ENCODE assay signal across 8 cellular contexts in genomic region chr3:133662256-133662773, GRCh38. TPM values are rescaled to one million over a fixed set of nuclear protein-coding genes. Genes with fewer than 3 reads are reported as not detected.
DNase-seq lines count a peak whose midpoint lies in the region; ATAC-seq and TF ChIP-seq lines count a peak whose summit lies in the region.

No MANE protein-coding gene starts in this region.

- peaks cover 20% of the 10 kb centered on the region; the same call in 2 of the 3 replicates for H3K36me3 Mint-ChIP-seq in GM23338 (ENCODE audit: low read depth)
- H3K36me3 Mint-ChIP-seq in T-helper 2 cell treated with Interferon-gamma antibody and Interleukin-4, amounts not matched to agents 5 μg/mL and 100 μg/mL, for 36 hours (ENCODE audit: low read depth) = peaks cover 28% of the 10 kb centered on the region

- H3K4me3 ChIP-seq in GM23338 (peak overlapping the region; percentile 97), epithelial cell of proximal tubule (ENCODE audit: low read depth, low read length) (peak overlapping the region; percentile 97), muscle layer of colon (ENCODE audit: low read depth in 1 of 2, low read length in 2 of 2) (peak overlapping the region; percentile 90 to 99), urinary bladder (ENCODE audit: low read depth, low read length) (peak overlapping the region; percentile 93)

- ATAC-seq in GM23338 = peak; percentile 26

- peak overlapping the region; percentile 82 for H3K9ac ChIP-seq in muscle layer of colon (ENCODE audit: low read length)

- no peaks in the 10 kb centered on the region for H3F3A ChIP-seq in GM23338 (replicated peaks; ENCODE audit: low read depth)

- H3K4me1 ChIP-seq in GM23338 (ENCODE audit: insufficient read depth) (peaks cover 17% of the 10 kb centered on the region; the same call in 1 of the 2 replicates), muscle layer of colon (ENCODE audit: insufficient read depth, low read length) (peaks cover 13% of the 10 kb centered on the region), urinary bladder (ENCODE audit: insufficient read depth) (no peaks in the 10 kb centered on the region)

- H3K27me3 ChIP-seq in GM23338 (ENCODE audit: insufficient read depth) = no peaks in the 10 kb centered on the region
- no peaks in the 10 kb centered on the region for H3K27me3 ChIP-seq in muscle layer of colon (ENCODE audit: control insufficient read depth in 1 of 2, insufficient read depth in 2 of 2, low read length in 2 of 2)

- H4K20me1 ChIP-seq in GM23338 (replicated peaks; ENCODE audit: insufficient read depth) = peaks cover 9% of the 10 kb centered on the region; the same call in 1 of the 2 replicates

- H2AFZ ChIP-seq in GM23338 = peak overlapping the region; percentile 83

- no peaks in the 10 kb centered on the region for H3K9me2 ChIP-seq in GM23338 (ENCODE audit: insufficient read depth)

- peak; percentile 31 for DNase-seq in SIG-M5 treated with dmso at 0.1 percent for 504 hours (lab: John Stamatoyannopoulos, UW; ENCODE audit: unreplicated experiment)
- no peak for DNase-seq in SIG-M5 (lab: John Stamatoyannopoulos, UW)
- DNase-seq in GM23338 (ENCODE audit: low spot score) = peak; percentile 37
- peak; percentile 30 for DNase-seq in LoVo (ENCODE audit: low spot score)
- peak; percentile 39 for DNase-seq in T-helper 2 cell treated with Interferon-gamma antibody and Interleukin-4, amounts not matched to agents 5 μg/mL and 100 μg/mL, for 36 hours (ENCODE audit: low spot score)
- DNase-seq in epithelial cell of proximal tubule (ENCODE audit: low read depth) = no peak

- peaks cover 30% of the 10 kb centered on the region for H3K79me2 ChIP-seq in GM23338 (replicated peaks; ENCODE audit: insufficient read depth)

- H3K9me3 ChIP-seq in muscle layer of colon (ENCODE audit: low read length) = no peaks in the 10 kb centered on the region

- peaks cover 17% of the 10 kb centered on the region for H3K4me1 Mint-ChIP-seq in GM23338
- H3K4me1 Mint-ChIP-seq in T-helper 2 cell treated with Interferon-gamma antibody and Interleukin-4, amounts not matched to agents 5 μg/mL and 100 μg/mL, for 36 hours (ENCODE audit: low read depth) = peaks cover 30% of the 10 kb centered on the region

- WGBS in urinary bladder = 24% methylated on average over 10 of the region's 10 CpGs

- TF ChIP-seq CTCF in GM23338 (conservative IDR thresholded peaks at IDR 0.05; ENCODE audit: low read depth in 2 of 2) = peak; percentile 13 to 24; a peak in 1 of 4 replicates
- TF ChIP-seq CTCF in epithelial cell of proximal tubule (conservative IDR thresholded peaks at IDR 0.05; ENCODE audit: low read depth, low read length) = peak; percentile 42

- peak overlapping the region; percentile 95 for H3K27ac Mint-ChIP-seq in GM23338
- peak overlapping the region; percentile 97 for H3K27ac Mint-ChIP-seq in T-helper 2 cell treated with Interferon-gamma antibody and Interleukin-4, amounts not matched to agents 5 μg/mL and 100 μg/mL, for 36 hours

- H3K4me2 ChIP-seq in GM23338 = peak overlapping the region; percentile 96

- peaks cover 8% of the 10 kb centered on the region for H3K36me3 ChIP-seq in GM23338 (ENCODE audit: insufficient read depth)
- peaks cover 11% of the 10 kb centered on the region for H3K36me3 ChIP-seq in muscle layer of colon (ENCODE audit: insufficient read depth, low read length)
- no peaks in the 10 kb centered on the region for H3K36me3 ChIP-seq in urinary bladder (ENCODE audit: insufficient read depth)

- peaks cover 2% of the 10 kb centered on the region for H3K27me3 Mint-ChIP-seq in GM23338 (ENCODE audit: insufficient read depth, low read depth, poor library complexity)
- H3K27me3 Mint-ChIP-seq in T-helper 2 cell treated with Interferon-gamma antibody and Interleukin-4, amounts not matched to agents 5 μg/mL and 100 μg/mL, for 36 hours (ENCODE audit: low read depth) = no peaks in the 10 kb centered on the region

- no peaks in the 10 kb centered on the region for H3K9me3 Mint-ChIP-seq in GM23338
- H3K9me3 Mint-ChIP-seq in T-helper 2 cell treated with Interferon-gamma antibody and Interleukin-4, amounts not matched to agents 5 μg/mL and 100 μg/mL, for 36 hours = no peaks in the 10 kb centered on the region

- H3K4me3 Mint-ChIP-seq in GM23338 = peak overlapping the region; percentile 97
- peak overlapping the region; percentile 98 for H3K4me3 Mint-ChIP-seq in T-helper 2 cell treated with Interferon-gamma antibody and Interleukin-4, amounts not matched to agents 5 μg/mL and 100 μg/mL, for 36 hours

- H3K27ac ChIP-seq in GM23338 (ENCODE audit: low read depth) (peak overlapping the region; percentile 78; the same call in 1 of the 2 replicates), muscle layer of colon (ENCODE audit: low read depth, low read length) (peak overlapping the region; percentile 87), urinary bladder (ENCODE audit: low read depth) (peak overlapping the region; percentile 72)

TF ChIP-seq in GM23338, 12 proteins besides CTCF, POLR2A, EP300 and RAD21:
- TF ChIP-seq EZH2phosphoT487 (IDR thresholded peaks at IDR 0.05; ENCODE audit: unreplicated experiment) = no peak
- no peak for TF ChIP-seq CREB1 (CRISPR knock-in tag; IDR thresholded peaks at IDR 0.05; ENCODE audit: low read depth)
- TF ChIP-seq ZNF114 (CRISPR knock-in tag; IDR thresholded peaks at IDR 0.05) = no peak
- no peak for TF ChIP-seq STAT1 (IDR thresholded peaks at IDR 0.05; ENCODE audit: unreplicated experiment)
- TF ChIP-seq, protein P1, sequence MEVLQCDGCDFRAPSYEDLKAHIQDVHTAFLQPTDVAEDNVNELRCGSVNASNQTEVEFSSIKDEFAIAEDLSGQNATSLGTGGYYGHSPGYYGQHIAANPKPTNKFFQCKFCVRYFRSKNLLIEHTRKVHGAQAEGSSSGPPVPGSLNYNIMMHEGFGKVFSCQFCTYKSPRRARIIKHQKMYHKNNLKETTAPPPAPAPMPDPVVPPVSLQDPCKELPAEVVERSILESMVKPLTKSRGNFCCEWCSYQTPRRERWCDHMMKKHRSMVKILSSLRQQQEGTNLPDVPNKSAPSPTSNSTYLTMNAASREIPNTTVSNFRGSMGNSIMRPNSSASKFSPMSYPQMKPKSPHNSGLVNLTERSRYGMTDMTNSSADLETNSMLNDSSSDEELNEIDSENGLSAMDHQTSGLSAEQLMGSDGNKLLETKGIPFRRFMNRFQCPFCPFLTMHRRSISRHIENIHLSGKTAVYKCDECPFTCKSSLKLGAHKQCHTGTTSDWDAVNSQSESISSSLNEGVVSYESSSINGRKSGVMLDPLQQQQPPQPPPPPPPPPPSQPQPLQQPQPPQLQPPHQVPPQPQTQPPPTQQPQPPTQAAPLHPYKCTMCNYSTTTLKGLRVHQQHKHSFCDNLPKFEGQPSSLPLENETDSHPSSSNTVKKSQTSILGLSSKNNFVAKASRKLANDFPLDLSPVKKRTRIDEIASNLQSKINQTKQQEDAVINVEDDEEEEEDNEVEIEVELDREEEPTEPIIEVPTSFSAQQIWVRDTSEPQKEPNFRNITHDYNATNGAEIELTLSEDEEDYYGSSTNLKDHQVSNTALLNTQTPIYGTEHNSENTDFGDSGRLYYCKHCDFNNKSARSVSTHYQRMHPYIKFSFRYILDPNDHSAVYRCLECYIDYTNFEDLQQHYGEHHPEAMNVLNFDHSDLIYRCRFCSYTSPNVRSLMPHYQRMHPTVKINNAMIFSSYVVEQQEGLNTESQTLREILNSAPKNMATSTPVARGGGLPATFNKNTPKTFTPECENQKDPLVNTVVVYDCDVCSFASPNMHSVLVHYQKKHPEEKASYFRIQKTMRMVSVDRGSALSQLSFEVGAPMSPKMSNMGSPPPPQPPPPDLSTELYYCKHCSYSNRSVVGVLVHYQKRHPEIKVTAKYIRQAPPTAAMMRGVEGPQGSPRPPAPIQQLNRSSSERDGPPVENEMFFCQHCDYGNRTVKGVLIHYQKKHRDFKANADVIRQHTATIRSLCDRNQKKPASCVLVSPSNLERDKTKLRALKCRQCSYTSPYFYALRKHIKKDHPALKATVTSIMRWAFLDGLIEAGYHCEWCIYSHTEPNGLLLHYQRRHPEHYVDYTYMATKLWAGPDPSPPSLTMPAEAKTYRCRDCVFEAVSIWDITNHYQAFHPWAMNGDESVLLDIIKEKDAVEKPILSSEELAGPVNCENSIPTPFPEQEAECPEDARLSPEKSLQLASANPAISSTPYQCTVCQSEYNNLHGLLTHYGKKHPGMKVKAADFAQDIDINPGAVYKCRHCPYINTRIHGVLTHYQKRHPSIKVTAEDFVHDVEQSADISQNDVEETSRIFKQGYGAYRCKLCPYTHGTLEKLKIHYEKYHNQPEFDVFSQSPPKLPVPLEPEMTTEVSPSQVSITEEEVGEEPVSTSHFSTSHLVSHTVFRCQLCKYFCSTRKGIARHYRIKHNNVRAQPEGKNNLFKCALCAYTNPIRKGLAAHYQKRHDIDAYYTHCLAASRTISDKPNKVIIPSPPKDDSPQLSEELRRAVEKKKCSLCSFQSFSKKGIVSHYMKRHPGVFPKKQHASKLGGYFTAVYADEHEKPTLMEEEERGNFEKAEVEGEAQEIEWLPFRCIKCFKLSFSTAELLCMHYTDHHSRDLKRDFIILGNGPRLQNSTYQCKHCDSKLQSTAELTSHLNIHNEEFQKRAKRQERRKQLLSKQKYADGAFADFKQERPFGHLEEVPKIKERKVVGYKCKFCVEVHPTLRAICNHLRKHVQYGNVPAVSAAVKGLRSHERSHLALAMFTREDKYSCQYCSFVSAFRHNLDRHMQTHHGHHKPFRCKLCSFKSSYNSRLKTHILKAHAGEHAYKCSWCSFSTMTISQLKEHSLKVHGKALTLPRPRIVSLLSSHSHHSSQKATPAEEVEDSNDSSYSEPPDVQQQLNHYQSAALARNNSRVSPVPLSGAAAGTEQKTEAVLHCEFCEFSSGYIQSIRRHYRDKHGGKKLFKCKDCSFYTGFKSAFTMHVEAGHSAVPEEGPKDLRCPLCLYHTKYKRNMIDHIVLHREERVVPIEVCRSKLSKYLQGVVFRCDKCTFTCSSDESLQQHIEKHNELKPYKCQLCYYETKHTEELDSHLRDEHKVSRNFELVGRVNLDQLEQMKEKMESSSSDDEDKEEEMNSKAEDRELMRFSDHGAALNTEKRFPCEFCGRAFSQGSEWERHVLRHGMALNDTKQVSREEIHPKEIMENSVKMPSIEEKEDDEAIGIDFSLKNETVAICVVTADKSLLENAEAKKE (CRISPR knock-in tag; IDR thresholded peaks at IDR 0.05) = no peak
- TF ChIP-seq, protein P2, sequence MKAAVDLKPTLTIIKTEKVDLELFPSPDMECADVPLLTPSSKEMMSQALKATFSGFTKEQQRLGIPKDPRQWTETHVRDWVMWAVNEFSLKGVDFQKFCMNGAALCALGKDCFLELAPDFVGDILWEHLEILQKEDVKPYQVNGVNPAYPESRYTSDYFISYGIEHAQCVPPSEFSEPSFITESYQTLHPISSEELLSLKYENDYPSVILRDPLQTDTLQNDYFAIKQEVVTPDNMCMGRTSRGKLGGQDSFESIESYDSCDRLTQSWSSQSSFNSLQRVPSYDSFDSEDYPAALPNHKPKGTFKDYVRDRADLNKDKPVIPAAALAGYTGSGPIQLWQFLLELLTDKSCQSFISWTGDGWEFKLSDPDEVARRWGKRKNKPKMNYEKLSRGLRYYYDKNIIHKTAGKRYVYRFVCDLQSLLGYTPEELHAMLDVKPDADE (IDR thresholded peaks at IDR 0.05) = no peak

RNA-seq across cellular contexts. Expression of gene TOPBP1, which starts 0.6 kb away (rescaled TPM):
- total RNA-seq in GM23338 (2014; rRNA removed; shearing (Covaris generic)) = 42.2 and 65.4 TPM in 2 replicates
- polyA plus RNA-seq in GM23338 (2016; fragmentation: Nextera tagmentation; extraction: Ambion mirVana) (13.8 and 15.8 TPM in 2 replicates), urinary bladder (10.4 TPM)
- total RNA-seq in epithelial cell of proximal tubule (33.9 and 37.3 TPM in 2 replicates), urinary bladder (61.5 TPM)

Comparison
In these comparisons a context has a peak if more than half of its experiments do, and no peak if none do; other contexts are left out.
1. DNase-seq: peak in SIG-M5 treated with dmso at 0.1 percent for 504 hours (single experiment), GM23338 (single experiment), LoVo (single experiment) and T-helper 2 cell treated with Interferon-gamma antibody and Interleukin-4, amounts not matched to agents 5 μg/mL and 100 μg/mL, for 36 hours (single experiment); none in SIG-M5 (single experiment) and epithelial cell of proximal tubule (single experiment).
2. Peak in every context shown above with its lines, with median percentiles within 50 percentile points of each other: H3K27ac ChIP-seq and H3K4me3 ChIP-seq.